In the genomic region with DNA sequence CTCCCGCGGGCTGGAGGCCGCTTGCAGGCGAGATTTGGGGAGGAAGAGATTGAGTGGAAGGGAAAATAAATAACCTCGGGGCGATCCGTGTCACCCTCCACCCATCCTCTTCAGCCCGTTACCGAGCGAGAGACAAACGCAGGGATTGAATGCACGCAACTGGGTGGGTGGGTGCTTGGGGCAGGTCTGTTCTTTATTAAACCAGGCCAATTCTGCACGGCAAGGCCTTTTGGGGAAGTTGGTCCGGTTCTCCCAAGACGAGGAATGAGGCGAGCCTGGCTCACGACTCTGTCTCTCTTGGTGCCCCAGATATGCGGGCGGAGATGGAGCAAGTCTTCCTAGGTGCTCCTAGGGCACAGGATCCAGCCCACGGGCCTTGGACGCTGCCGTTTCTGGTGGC, we compare ENCODE assay signal across 8 cellular contexts. TPM values are rescaled to one million over a fixed set of nuclear protein-coding genes. Genes with fewer than 3 reads are reported as not detected.
DNase-seq lines count a peak whose midpoint lies in the region; ATAC-seq and TF ChIP-seq lines count a peak whose summit lies in the region.

No MANE protein-coding gene starts in this region.

- H3K36me3 ChIP-seq in GM06990 (ENCODE audit: control insufficient read depth, insufficient read depth, low read length) (no peaks in the 10 kb centered on the region), parathyroid adenoma (ENCODE audit: control insufficient read depth, insufficient read depth, low read length) (no peaks in the 10 kb centered on the region)

- H3K79me2 ChIP-seq in parathyroid adenoma = no peaks in the 10 kb centered on the region

- TF ChIP-seq CTCF in GM06990 (IDR thresholded peaks at IDR 0.05; ENCODE audit: insufficient read depth, low read length, poor library complexity, severe bottlenecking) = no peak
- TF ChIP-seq CTCF in dorsolateral prefrontal cortex (IDR thresholded peaks at IDR 0.05 in 54 of 56, conservative IDR thresholded peaks at IDR 0.05 in 2 of 56; ENCODE audit: low read depth in 1 of 56, partially characterized antibody in 56 of 56) = no peak
- TF ChIP-seq CTCF in parathyroid adenoma (IDR thresholded peaks at IDR 0.05) = no peak

- intact Hi-C loops in dorsolateral prefrontal cortex (cut with DNase I) = loop anchor here (10.0 kb wide), 4 partner anchors 116 to 476 kb away; no protein-coding TSS in a partner anchor

- H3K9ac ChIP-seq in parathyroid adenoma = no peak overlapping the region

- H2AFZ ChIP-seq in parathyroid adenoma = no peak overlapping the region

- ATAC-seq in GM21576 (IDR thresholded peaks at IDR 0.05; ENCODE audit: unreplicated experiment) = no peak

- H3K9me3 ChIP-seq in parathyroid adenoma (ENCODE audit: control insufficient read depth, low read length) = no peaks in the 10 kb centered on the region

- no peaks in the 10 kb centered on the region for H3K4me1 ChIP-seq in parathyroid adenoma

- H3K4me3 ChIP-seq in GM06990 (replicated peaks; ENCODE audit: low read depth, low read length) (peak overlapping the region; percentile 82), dorsolateral prefrontal cortex (peak overlapping the region in 46 of 59 donors; percentile 9 to 59 (median 37)), parathyroid adenoma (ENCODE audit: low read depth, low read length) (peak overlapping the region; percentile 52)

- peaks cover under 1% of the 10 kb centered on the region for H3K27me3 ChIP-seq in GM06990 (replicated peaks; ENCODE audit: control insufficient read depth, insufficient read depth, low read length)
- H3K27me3 ChIP-seq in dorsolateral prefrontal cortex = peaks cover 27 to 100% (median 99%) of the 10 kb centered on the region in 45 donors
- H3K27me3 ChIP-seq in parathyroid adenoma (ENCODE audit: control insufficient read depth, insufficient read depth, low read length) = peaks cover 31% of the 10 kb centered on the region

- DNase-seq in GM06990 (ENCODE audit: extremely low read depth, insufficient read length) (no peak), MV-4-11 (lab: John Stamatoyannopoulos, UW) (peak; percentile 10), dorsolateral prefrontal cortex (no peak), DMS 273 (lab: John Stamatoyannopoulos, UW; ENCODE audit: unreplicated experiment) (no peak), medulla oblongata (ENCODE audit: extremely low spot score) (no peak), NCI-H82 treated with DMSO at 0.1 percent for 48 hours (lab: John Stamatoyannopoulos, UW; ENCODE audit: unreplicated experiment) (no peak)

- H3K27ac ChIP-seq in dorsolateral prefrontal cortex (no peak overlapping the region), parathyroid adenoma (no peak overlapping the region)

- peak overlapping the region; percentile 66 for H3K4me2 ChIP-seq in parathyroid adenoma (ENCODE audit: low read length)

RNA-seq across cellular contexts. Expression of a gene that starts 0.4 kb away (rescaled TPM):
- total RNA-seq in dorsolateral prefrontal cortex = under 1 TPM in 7 of 120 experiments, not detected in 113; 0.37 to 0.69 (median 0.42) TPM

RNA-seq across cellular contexts. Expression of a gene that starts 3.9 kb away (rescaled TPM):
- total RNA-seq in dorsolateral prefrontal cortex = not detected

RNA-seq across cellular contexts. Expression of a gene that starts 6.4 kb away (rescaled TPM):
- total RNA-seq in dorsolateral prefrontal cortex = under 1 TPM in 4 of 120 experiments, not detected in 116; 0.26 to 0.35 (median 0.29) TPM

RNA-seq across cellular contexts. Expression of a gene that starts 14.9 kb away (rescaled TPM):
- total RNA-seq in dorsolateral prefrontal cortex = not detected

RNA-seq across cellular contexts. Expression of a gene that starts 17.6 kb away (rescaled TPM):
- under 1 TPM in 1 of 120 experiments, not detected in 119; 0.23 TPM for total RNA-seq in dorsolateral prefrontal cortex
